Comparison of ENCODE assay signal across 25 cellular contexts in genomic region chr17:69593351-69593715, GRCh38.
"Had no signal": no experiment of that assay in that cellular context is flagged by ENCODE, and none has a peak within 500 bp of the region (broad histone marks: within the 10 kb centered on the region; RNA-seq: fewer than 3 reads in every experiment).

No MANE protein-coding gene starts in this region.

- H3K36me3 Mint-ChIP-seq: brain, natural killer cell, T-cell had no signal

- H3K27ac Mint-ChIP-seq: activated naive CD8-positive, alpha-beta T cell treated with anti-CD3 and anti-CD28 coated beads, Interleukin-2, amount 10 ng/mL, durations not matched to agents 7 days and 5 days; activated T-helper 17 cell treated with anti-CD3 and anti-CD28 coated beads, Interleukin-2, amount 50 U/mL, for 72 hours; brain; natural killer cell; stimulated activated naive CD8-positive, alpha-beta T cell treated with anti-CD3 and anti-CD28 coated beads, Interleukin-15, Interleukin-2, amounts not matched to agents 100 ng/mL and 50 ng/mL, for 24 hours; T-cell; T-helper 2 cell treated with Interferon-gamma antibody and Interleukin-4, amounts not matched to agents 5 μg/mL and 100 μg/mL, for 36 hours had no signal

- H3K27ac ChIP-seq: ovary, prostate gland, thyroid gland, upper lobe of right lung, VCaP had no signal

- DNase-seq: activated CD4-positive, alpha-beta T cell treated with anti-CD3 and anti-CD28 coated beads, Interleukin-2, amount 50 U/mL, for 1 hour; activated CD4-positive, CD25-positive, alpha-beta regulatory T cell treated with anti-CD3 and anti-CD28 coated beads, Interleukin-2, amount 50 U/mL, for 72 hours; activated naive CD4-positive, alpha-beta T cell; activated naive CD8-positive, alpha-beta T cell treated with anti-CD3 and anti-CD28 coated beads, Interleukin-2, amount 10 ng/mL, durations not matched to agents 7 days and 5 days; activated T-cell treated with anti-CD3 and anti-CD28 coated beads, Interleukin-2, amount 50 U/mL, for 1 hour; amygdala; caudate nucleus; effector memory CD4-positive, alpha-beta T cell; foreskin melanocyte; kidney; natural killer cell; ovary; stimulated activated CD4-positive, alpha-beta T cell treated with anti-CD3 and anti-CD28 coated beads, Interleukin-12 subunit alpha, Interleukin-12 subunit beta, amount 100 ng/mL, for 4 hours; stimulated activated CD4-positive, alpha-beta T cell treated with anti-CD3 and anti-CD28 coated beads, Interleukin-4, amount 100 ng/mL, for 4 hours; substantia nigra; T-cell; thyroid gland; upper lobe of right lung had no signal

- H3K36me3 ChIP-seq: ovary, prostate gland, thyroid gland, upper lobe of right lung had no signal

- H3K9me3 ChIP-seq: ovary, prostate gland, thyroid gland, upper lobe of right lung had no signal

- H3K4me3 Mint-ChIP-seq: activated naive CD8-positive, alpha-beta T cell treated with anti-CD3 and anti-CD28 coated beads, Interleukin-2, amount 10 ng/mL, durations not matched to agents 7 days and 5 days; activated T-helper 17 cell treated with anti-CD3 and anti-CD28 coated beads, Interleukin-2, amount 50 U/mL, for 72 hours; brain; natural killer cell; stimulated activated naive CD8-positive, alpha-beta T cell treated with anti-CD3 and anti-CD28 coated beads, Interleukin-15, Interleukin-2, amounts not matched to agents 100 ng/mL and 50 ng/mL, for 24 hours; T-cell; T-helper 2 cell treated with Interferon-gamma antibody and Interleukin-4, amounts not matched to agents 5 μg/mL and 100 μg/mL, for 36 hours had no signal

- H3K4me1 Mint-ChIP-seq: activated naive CD8-positive, alpha-beta T cell treated with anti-CD3 and anti-CD28 coated beads, Interleukin-2, amount 10 ng/mL, durations not matched to agents 7 days and 5 days; activated T-helper 17 cell treated with anti-CD3 and anti-CD28 coated beads, Interleukin-2, amount 50 U/mL, for 72 hours; brain; natural killer cell; T-cell had no signal

- H3K4me3 ChIP-seq: lung, ovary, prostate gland, thyroid gland, upper lobe of right lung had no signal

- H3K9me3 Mint-ChIP-seq: activated naive CD8-positive, alpha-beta T cell treated with anti-CD3 and anti-CD28 coated beads, Interleukin-2, amount 10 ng/mL, durations not matched to agents 7 days and 5 days; activated T-helper 17 cell treated with anti-CD3 and anti-CD28 coated beads, Interleukin-2, amount 50 U/mL, for 72 hours; natural killer cell; stimulated activated naive CD8-positive, alpha-beta T cell treated with anti-CD3 and anti-CD28 coated beads, Interleukin-15, Interleukin-2, amounts not matched to agents 100 ng/mL and 50 ng/mL, for 24 hours; T-cell; T-helper 2 cell treated with Interferon-gamma antibody and Interleukin-4, amounts not matched to agents 5 μg/mL and 100 μg/mL, for 36 hours had no signal

- H3K27me3 ChIP-seq: ovary, thyroid gland, upper lobe of right lung had no signal

- H3K27me3 Mint-ChIP-seq: brain; stimulated activated naive CD8-positive, alpha-beta T cell treated with anti-CD3 and anti-CD28 coated beads, Interleukin-15, Interleukin-2, amounts not matched to agents 100 ng/mL and 50 ng/mL, for 24 hours had no signal

- ATAC-seq: activated T-helper 17 cell treated with anti-CD3 and anti-CD28 coated beads, Interleukin-2, amount 50 U/mL, for 72 hours; natural killer cell; T-cell; upper lobe of right lung had no signal

- H3K4me1 ChIP-seq: prostate gland, upper lobe of right lung had no signal
